Comparison of ENCODE assay signal across 8 cellular contexts in genomic region chr10:113853577-113854018, GRCh38. TPM values are rescaled to one million over a fixed set of nuclear protein-coding genes. Genes with fewer than 3 reads are reported as not detected.
DNase-seq lines count a peak whose midpoint lies in the region; ATAC-seq lines count a peak whose summit lies in the region.

No MANE protein-coding gene starts in this region.

- H3K36me3 ChIP-seq in iPS-20b (ENCODE audit: insufficient read depth, low read depth, low read length): peaks cover 19% of the 10 kb centered on the region

- H3K9me3 ChIP-seq in iPS-20b (ENCODE audit: insufficient read depth, low read depth, low read length): no peaks in the 10 kb centered on the region

- DNase-seq in activated CD4-positive, alpha-beta T cell treated with anti-CD3 and anti-CD28 coated beads, Interleukin-2, amount 10 ng/mL, durations not matched to agents 24 days and 14 days: no peak
- DNase-seq in activated CD4-positive, alpha-beta T cell treated with anti-CD3 and anti-CD28 coated beads for 48 hours: no peak
- DNase-seq in stimulated activated naive CD8-positive, alpha-beta T cell treated with anti-CD3 and anti-CD28 coated beads, Interleukin-15, amount 100 ng/mL, for 72 hours: no peak
- DNase-seq in NCI-H1105 treated with DMSO at 0.1 percent for 48 hours (lab: John Stamatoyannopoulos, UW) (no peak), activated gamma-delta T cell (lab: John Stamatoyannopoulos, UW) (no peak)

- H3K4me3 Mint-ChIP-seq in activated CD4-positive, alpha-beta T cell treated with anti-CD3 and anti-CD28 coated beads, Interleukin-2, amount 10 ng/mL, durations not matched to agents 24 days and 14 days: peak overlapping the region; percentile 98
- peak overlapping the region; percentile 98 for H3K4me3 Mint-ChIP-seq in activated naive CD8-positive, alpha-beta T cell
- H3K4me3 Mint-ChIP-seq in stimulated activated naive CD8-positive, alpha-beta T cell treated with anti-CD3 and anti-CD28 coated beads, Interleukin-15, amount 100 ng/mL, for 72 hours: peak overlapping the region; percentile 97 to 98

- H3K9ac ChIP-seq in iPS-20b (ENCODE audit: low read depth, low read length): peak overlapping the region; percentile 95

- peaks cover 12% of the 10 kb centered on the region; the same call in 1 of the 2 replicates for H3K4me1 ChIP-seq in iPS-20b (ENCODE audit: insufficient read depth, low read length)

- peak overlapping the region; percentile 99 for H3K4me3 ChIP-seq in iPS-20b (ENCODE audit: low read length)

- peaks cover 17% of the 10 kb centered on the region for H3K36me3 Mint-ChIP-seq in activated CD4-positive, alpha-beta T cell treated with anti-CD3 and anti-CD28 coated beads, Interleukin-2, amount 10 ng/mL, durations not matched to agents 24 days and 14 days (ENCODE audit: low read depth)
- peaks cover 6% of the 10 kb centered on the region for H3K36me3 Mint-ChIP-seq in activated naive CD8-positive, alpha-beta T cell

- no peaks in the 10 kb centered on the region for H3K27me3 ChIP-seq in iPS-20b (ENCODE audit: insufficient read depth, low read length)

- no peaks in the 10 kb centered on the region for H3K27me3 Mint-ChIP-seq in activated CD4-positive, alpha-beta T cell treated with anti-CD3 and anti-CD28 coated beads, Interleukin-2, amount 10 ng/mL, durations not matched to agents 24 days and 14 days
- H3K27me3 Mint-ChIP-seq in activated naive CD8-positive, alpha-beta T cell: no peaks in the 10 kb centered on the region
- H3K27me3 Mint-ChIP-seq in stimulated activated naive CD8-positive, alpha-beta T cell treated with anti-CD3 and anti-CD28 coated beads, Interleukin-15, amount 100 ng/mL, for 72 hours: no peaks in the 10 kb centered on the region

- ATAC-seq in stimulated activated naive CD8-positive, alpha-beta T cell treated with anti-CD3 and anti-CD28 coated beads, Interleukin-15, amount 100 ng/mL, for 72 hours: no peak
- no peak for ATAC-seq in HG03469 (IDR thresholded peaks at IDR 0.05; ENCODE audit: unreplicated experiment)

- no peaks in the 10 kb centered on the region for H3K9me3 Mint-ChIP-seq in activated CD4-positive, alpha-beta T cell treated with anti-CD3 and anti-CD28 coated beads, Interleukin-2, amount 10 ng/mL, durations not matched to agents 24 days and 14 days
- H3K9me3 Mint-ChIP-seq in activated naive CD8-positive, alpha-beta T cell (ENCODE audit: low read depth): no peaks in the 10 kb centered on the region
- no peaks in the 10 kb centered on the region for H3K9me3 Mint-ChIP-seq in stimulated activated naive CD8-positive, alpha-beta T cell treated with anti-CD3 and anti-CD28 coated beads, Interleukin-15, amount 100 ng/mL, for 72 hours

- intact Hi-C loops in activated CD4-positive, alpha-beta T cell treated with anti-CD3 and anti-CD28 coated beads, Interleukin-2, amount 10 ng/mL, durations not matched to agents 24 days and 14 days (cut with micrococcal nuclease): loop anchor here (1.0 to 10.0 kb wide), 7 partner anchors 174 to 1669 kb away; partner anchors contain the start of genes ADRB1, CASP7, CCDC186 and GPAM

- peaks cover 37% of the 10 kb centered on the region for H3K4me1 Mint-ChIP-seq in activated CD4-positive, alpha-beta T cell treated with anti-CD3 and anti-CD28 coated beads, Interleukin-2, amount 10 ng/mL, durations not matched to agents 24 days and 14 days
- H3K4me1 Mint-ChIP-seq in activated naive CD8-positive, alpha-beta T cell (ENCODE audit: low read depth): peaks cover 54% of the 10 kb centered on the region
- peaks cover 58% of the 10 kb centered on the region for H3K4me1 Mint-ChIP-seq in stimulated activated naive CD8-positive, alpha-beta T cell treated with anti-CD3 and anti-CD28 coated beads, Interleukin-15, amount 100 ng/mL, for 72 hours

- peak overlapping the region; percentile 95 for H3K27ac Mint-ChIP-seq in activated CD4-positive, alpha-beta T cell treated with anti-CD3 and anti-CD28 coated beads, Interleukin-2, amount 10 ng/mL, durations not matched to agents 24 days and 14 days
- peak overlapping the region; percentile 98 for H3K27ac Mint-ChIP-seq in activated naive CD8-positive, alpha-beta T cell
- peak overlapping the region; percentile 99 for H3K27ac Mint-ChIP-seq in stimulated activated naive CD8-positive, alpha-beta T cell treated with anti-CD3 and anti-CD28 coated beads, Interleukin-15, amount 100 ng/mL, for 72 hours

- peak overlapping the region; percentile 54 for H3K27ac ChIP-seq in iPS-20b (ENCODE audit: low read length)

RNA-seq across cellular contexts. Expression of gene DCLRE1A, which starts 0.3 kb away (rescaled TPM):
- total RNA-seq in activated CD4-positive, alpha-beta T cell treated with anti-CD3 and anti-CD28 coated beads, Interleukin-2, amount 10 ng/mL, durations not matched to agents 24 days and 14 days: 14.4 and 14.6 TPM in 2 replicates

RNA-seq across cellular contexts. Expression of gene NHLRC2, which starts 0.9 kb away (rescaled TPM):
- 23.6 and 27.2 TPM in 2 replicates for total RNA-seq in activated CD4-positive, alpha-beta T cell treated with anti-CD3 and anti-CD28 coated beads, Interleukin-2, amount 10 ng/mL, durations not matched to agents 24 days and 14 days
